In genomic region chr1:185318431-185319151, GRCh38 we compare ENCODE assay signal across 8 cellular contexts. TPM values are rescaled to one million over a fixed set of nuclear protein-coding genes. Genes with fewer than 3 reads are reported as not detected.
DNase-seq lines count a peak whose midpoint lies in the region; ATAC-seq, FAIRE-seq and TF ChIP-seq lines count a peak whose summit lies in the region.

No MANE protein-coding gene starts in this region.

- H3K4me3 Mint-ChIP-seq in astrocyte (ENCODE audit: unreplicated experiment) (peak overlapping the region; percentile 93), mesothelial cell of epicardium (peak overlapping the region; percentile 92)

- H3K9me3 ChIP-seq in A673 (ENCODE audit: low read depth, low read length, poor library complexity, severe bottlenecking) = no peaks in the 10 kb centered on the region
- no peaks in the 10 kb centered on the region for H3K9me3 ChIP-seq in HUES48 (ENCODE audit: control insufficient read depth, insufficient read depth, low read length)
- no peaks in the 10 kb centered on the region for H3K9me3 ChIP-seq in astrocyte (ENCODE audit: insufficient read depth, low read depth, low read length)

- peaks cover 1% of the 10 kb centered on the region for H3K9me3 Mint-ChIP-seq in astrocyte (ENCODE audit: unreplicated experiment)
- peaks cover 7% of the 10 kb centered on the region for H3K9me3 Mint-ChIP-seq in mesothelial cell of epicardium

- H3K4me1 Mint-ChIP-seq in astrocyte (ENCODE audit: low read depth, unreplicated experiment) (peaks cover 13% of the 10 kb centered on the region), mesothelial cell of epicardium (peaks cover 38% of the 10 kb centered on the region)

- H2AFZ ChIP-seq in astrocyte (ENCODE audit: low read depth, low read length) = no peak overlapping the region

- TF ChIP-seq CTCF in A673 (conservative IDR thresholded peaks at IDR 0.05; ENCODE audit: low read depth, low read length) (no peak), astrocyte (IDR thresholded peaks at IDR 0.05; ENCODE audit: insufficient read depth, low read depth, low read length) (no peak), mesothelial cell of epicardium (IDR thresholded peaks at IDR 0.05; ENCODE audit: unreplicated experiment) (no peak)

- H3K27ac ChIP-seq in A673 (ENCODE audit: low read depth, low read length, poor library complexity, severe bottlenecking) = peak overlapping the region; percentile 99
- no peak overlapping the region for H3K27ac ChIP-seq in HUES48 (ENCODE audit: low read depth, low read length)
- no peak overlapping the region for H3K27ac ChIP-seq in astrocyte (ENCODE audit: low read depth, low read length)

- POLR2A ChIA-PET in A673 (lab: Charles Lee; ENCODE audit: low non-redundant PET) = interaction anchor here (0.6 kb wide), 1 partner anchor 67 kb away, joined by 7 read pairs; no protein-coding TSS in a partner anchor

- H3K9ac ChIP-seq in HUES48 (ENCODE audit: low read depth, low read length) = no peak overlapping the region
- no peak overlapping the region for H3K9ac ChIP-seq in astrocyte (ENCODE audit: low read length)

- CTCF ChIA-PET in A673 (lab: Charles Lee) = interaction anchor here (1.1 to 1.3 kb wide), 2 partner anchors 351 to 362 kb away, joined by 3 to 5 read pairs; no protein-coding TSS in a partner anchor

- ATAC-seq in HG02798 (IDR thresholded peaks at IDR 0.05; ENCODE audit: poor library complexity, unreplicated experiment) = no peak

- H3K4me1 ChIP-seq in A673 (ENCODE audit: insufficient read depth, low read length, poor library complexity, severe bottlenecking) = peaks cover 15% of the 10 kb centered on the region
- peaks cover 17% of the 10 kb centered on the region for H3K4me1 ChIP-seq in HUES48 (ENCODE audit: control insufficient read depth, insufficient read depth, low read length)
- peaks cover 16% of the 10 kb centered on the region for H3K4me1 ChIP-seq in astrocyte (ENCODE audit: insufficient read depth, low read length)

- H3K36me3 Mint-ChIP-seq in astrocyte (ENCODE audit: low read depth, unreplicated experiment) (peaks cover 5% of the 10 kb centered on the region), mesothelial cell of epicardium (peaks cover 8% of the 10 kb centered on the region)

- H3K4me3 ChIP-seq in A673 (ENCODE audit: low read depth, low read length, poor library complexity, severe bottlenecking) (peak overlapping the region; percentile 95), HUES48 (ENCODE audit: low read depth, low read length) (peak overlapping the region; percentile 58; the same call in 1 of the 2 replicates), astrocyte (ENCODE audit: insufficient read depth, low read depth, low read length) (no peak overlapping the region), H7 (ENCODE audit: insufficient read depth, low read depth, low read length) (no peak overlapping the region)

- peak; percentile 53 for DNase-seq in A673 (ENCODE audit: low spot score)
- DNase-seq in astrocyte (ENCODE audit: low read depth) = no peak
- no peak for DNase-seq in mesothelial cell of epicardium (ENCODE audit: low spot score in 2 of 2, unreplicated experiment in 2 of 2)
- DNase-seq in H7 = no peak
- no peak for DNase-seq in D341Med (ENCODE audit: low spot score)
- no peak for DNase-seq in stimulated activated CD4-positive, alpha-beta T cell treated with anti-CD3 and anti-CD28 coated beads, Interleukin-12 subunit alpha, Interleukin-12 subunit beta, amount 100 ng/mL, for 4 hours

- H3K27me3 ChIP-seq in A673 (replicated peaks; ENCODE audit: insufficient read depth, low read depth, low read length, poor library complexity) (no peaks in the 10 kb centered on the region), HUES48 (ENCODE audit: control insufficient read depth, insufficient read depth, low read length) (no peaks in the 10 kb centered on the region), astrocyte (ENCODE audit: insufficient read depth, low read length) (no peaks in the 10 kb centered on the region), H7 (ENCODE audit: control insufficient read depth, insufficient read depth, low read length) (no peaks in the 10 kb centered on the region)

- H4K20me1 ChIP-seq in astrocyte (ENCODE audit: insufficient read depth, low read length) = peaks cover 24% of the 10 kb centered on the region

- intact Hi-C loops in A673 (cut with micrococcal nuclease; ENCODE audit: unreplicated experiment) = loop anchor here (2.0 to 5.0 kb wide), 2 partner anchors 20 to 894 kb away; no protein-coding TSS in a partner anchor

- H3K79me2 ChIP-seq in astrocyte (ENCODE audit: insufficient read depth, low read length) = peaks cover 34% of the 10 kb centered on the region

- no peak overlapping the region for H3K27ac Mint-ChIP-seq in astrocyte (ENCODE audit: unreplicated experiment)
- H3K27ac Mint-ChIP-seq in mesothelial cell of epicardium = peak overlapping the region; percentile 98

- peaks cover 14% of the 10 kb centered on the region for H3K36me3 ChIP-seq in A673 (ENCODE audit: insufficient read depth, low read length, poor library complexity, severe bottlenecking)
- H3K36me3 ChIP-seq in HUES48 (ENCODE audit: control insufficient read depth, insufficient read depth, low read length) = no peaks in the 10 kb centered on the region
- no peaks in the 10 kb centered on the region for H3K36me3 ChIP-seq in astrocyte (ENCODE audit: insufficient read depth, low read length)
- no peaks in the 10 kb centered on the region for H3K36me3 ChIP-seq in H7 (replicated peaks; ENCODE audit: control insufficient read depth, insufficient read depth, low read length)

- no peak for FAIRE-seq in astrocyte (lab: Jason Lieb, UNC)

- BruUV-seq in A673 (replicated peaks; lab: Mats Ljungman, UMichigan) = no TSS peak

- peak overlapping the region; percentile 82 for H3K4me2 ChIP-seq in astrocyte (ENCODE audit: low read length)

- no peaks in the 10 kb centered on the region for H3K27me3 Mint-ChIP-seq in astrocyte (ENCODE audit: low read depth, unreplicated experiment)
- H3K27me3 Mint-ChIP-seq in mesothelial cell of epicardium (ENCODE audit: low read depth) = no peaks in the 10 kb centered on the region

RNA-seq across cellular contexts. Expression of gene IVNS1ABP, which starts 1.5 kb away (rescaled TPM):
- 221 and 263 TPM in 2 replicates for total RNA-seq in A673 (2021)
- total RNA-seq in astrocyte = 94.0 and 107 TPM in 2 replicates
- total RNA-seq in mesothelial cell of epicardium = 162 to 167 TPM (median 166 TPM) in 3 replicates
- total RNA-seq in H7 (2014; rRNA removed; shearing (Covaris generic)) = 208 and 240 TPM in 2 replicates

Comparison
In these comparisons a context has a peak if more than half of its experiments do, and no peak if none do; other contexts are left out.
1. H3K4me3 ChIP-seq: peak in A673 (single experiment) and HUES48 (single experiment); none in astrocyte (single experiment) and H7 (single experiment).